ENCODE assay signal across 16 cellular contexts in the genomic region with DNA sequence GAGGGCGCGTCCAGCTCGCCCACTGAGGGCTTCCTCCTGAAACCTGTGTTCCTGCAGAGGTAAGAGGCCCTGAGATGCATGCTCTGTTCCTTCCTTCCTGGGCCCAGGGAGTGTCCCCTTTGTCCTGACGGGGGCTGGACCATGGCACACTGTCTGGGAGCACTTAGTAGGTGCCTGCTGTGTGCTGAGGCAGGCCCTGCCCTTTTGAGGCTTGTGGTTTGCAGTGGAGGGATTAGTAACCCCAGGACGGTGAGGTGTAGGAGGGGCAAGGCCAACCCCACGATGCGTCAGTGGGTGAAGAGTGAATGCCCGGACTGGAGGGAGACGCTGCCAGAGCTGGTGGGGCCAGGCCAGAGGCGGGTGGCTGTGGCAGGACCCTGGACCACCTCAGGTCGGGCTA.
"Had no signal": no experiment of that assay in that cellular context is flagged by ENCODE, and none has a peak within 500 bp of the region (broad histone marks: within the 10 kb centered on the region; RNA-seq: fewer than 3 reads in every experiment).

No MANE protein-coding gene starts in this region.

- H3K27ac ChIP-seq: dorsolateral prefrontal cortex, neutrophil, transverse colon had no signal

- H3K4me3 Mint-ChIP-seq: activated naive CD8-positive, alpha-beta T cell; T-helper 1 cell treated with Interleukin-12 subunit alpha and Interleukin-12 subunit beta and Interleukin-4 antibody, amounts not matched to agents 30 μg/mL and 1 μg/mL, for 36 hours had no signal

- DNase-seq: activated gamma-delta T cell; activated T-cell treated with anti-CD3 and anti-CD28 coated beads, Interleukin-2, amount 50 U/mL, for 48 hours; dorsolateral prefrontal cortex; islet precursor cell; midbrain; posterior cingulate gyrus; stimulated activated CD4-positive, alpha-beta T cell treated with anti-CD3 and anti-CD28 coated beads, Interleukin-4, amount 100 ng/mL, for 4 hours had no signal

- H3K4me1 ChIP-seq: breast epithelium, transverse colon had no signal

- ATAC-seq: SK-N-SH treated with all-trans-retinoic acid at 6 μM for 48 hours had no signal

- H3K27me3 ChIP-seq: breast epithelium, dorsolateral prefrontal cortex, left lung, neutrophil, right atrium auricular region, transverse colon had no signal

- H3K27ac Mint-ChIP-seq: activated naive CD8-positive, alpha-beta T cell; T-helper 1 cell treated with Interleukin-12 subunit alpha and Interleukin-12 subunit beta and Interleukin-4 antibody, amounts not matched to agents 30 μg/mL and 1 μg/mL, for 36 hours had no signal

- H3K4me3 ChIP-seq: breast epithelium, dorsolateral prefrontal cortex, left lung, right atrium auricular region, skin epidermis, transverse colon had no signal

- H3K27me3 Mint-ChIP-seq: activated naive CD8-positive, alpha-beta T cell had no signal
